Comparison of ENCODE assay signal across 8 cellular contexts in genomic region chr7:119935418-119936025, GRCh38.
DNase-seq lines count a peak whose midpoint lies in the region; ATAC-seq and TF ChIP-seq lines count a peak whose summit lies in the region.

No MANE protein-coding gene starts in this region.

- H3K27me3 ChIP-seq in left ventricle myocardium inferior (ENCODE audit: low read depth), result no peaks in the 10 kb centered on the region

- H3K27ac ChIP-seq in left ventricle myocardium inferior (replicated peaks), result no peak overlapping the region

- H3K9me3 ChIP-seq in left ventricle myocardium inferior (replicated peaks), result no peaks in the 10 kb centered on the region

- DNase-seq in left ventricle myocardium inferior (no peak), cardiac septum (ENCODE audit: low spot score) (no peak), HT-29 (ENCODE audit: low spot score) (peak; percentile 64), OCI-M2 (lab: John Stamatoyannopoulos, UW; ENCODE audit: unreplicated experiment) (peak; percentile 59), erythroblast (lab: John Stamatoyannopoulos, UW) (peak; percentile 31 to 42), retinal pigment epithelial cell (ENCODE audit: low read depth) (peak; percentile 7)

- ATAC-seq in HG03108 (IDR thresholded peaks at IDR 0.05; ENCODE audit: unreplicated experiment) (no peak), GM21447 (IDR thresholded peaks at IDR 0.05; ENCODE audit: unreplicated experiment) (no peak)

- intact Hi-C loops in left ventricle myocardium inferior (cut with micrococcal nuclease), result loop anchor here (5.0 kb wide), 1 partner anchor 337 kb away; the partner anchor contains the start of gene KCND2
- intact Hi-C loops in cardiac septum (cut with DNase I), result loop anchor here (2.0 kb wide), 1 partner anchor 337 kb away; the partner anchor contains the start of gene KCND2

- H3K36me3 ChIP-seq in left ventricle myocardium inferior, result no peaks in the 10 kb centered on the region

- TF ChIP-seq CTCF in left ventricle myocardium inferior (IDR thresholded peaks at IDR 0.05; ENCODE audit: borderline replicate concordance) (peak; percentile 57), retinal pigment epithelial cell (conservative IDR thresholded peaks at IDR 0.05; ENCODE audit: low read depth, low read length) (peak; percentile 48)

- TF ChIP-seq POLR2A in erythroblast (IDR thresholded peaks at IDR 0.05; ENCODE audit: low read length), result no peak

- H3K4me3 ChIP-seq in left ventricle myocardium inferior (no peak overlapping the region), retinal pigment epithelial cell (ENCODE audit: low read length) (no peak overlapping the region)

- no peaks in the 10 kb centered on the region for H3K4me1 ChIP-seq in left ventricle myocardium inferior

Comparison
In these comparisons a context has a peak if more than half of its experiments do, and no peak if none do; other contexts are left out.
1. DNase-seq: peak in HT-29 (single experiment), OCI-M2 (single experiment), erythroblast (2 of 2) and retinal pigment epithelial cell (single experiment); none in left ventricle myocardium inferior (single experiment) and cardiac septum (single experiment).